Comparison of ENCODE assay signal across 8 cellular contexts in genomic region chr9:35813434-35814105, GRCh38. TPM values are rescaled to one million over a fixed set of nuclear protein-coding genes. Genes with fewer than 3 reads are reported as not detected.
DNase-seq lines count a peak whose midpoint lies in the region; ATAC-seq and TF ChIP-seq lines count a peak whose summit lies in the region.

No MANE protein-coding gene starts in this region.

- H3K4me1 ChIP-seq in Karpas-422 (ENCODE audit: low read length) (peaks cover 37% of the 10 kb centered on the region), mammary epithelial cell (ENCODE audit: insufficient read depth, low read length) (peaks cover 23% of the 10 kb centered on the region), mesodermal cell (ENCODE audit: control insufficient read depth, insufficient read depth, low read length, poor library complexity, severe bottlenecking) (peaks cover 18% of the 10 kb centered on the region)

- CTCF ChIA-PET in mammary epithelial cell (lab: Charles Lee; ENCODE audit: low non-redundant PET): interaction anchor here (1.0 kb wide), 1 partner anchor 15 kb away, joined by 3 read pairs; no protein-coding TSS in a partner anchor

- peak overlapping the region; percentile 90 for H3K9ac ChIP-seq in Karpas-422 (ENCODE audit: low read length)
- no peak overlapping the region for H3K9ac ChIP-seq in mammary epithelial cell (ENCODE audit: insufficient read depth, low read length)

- in situ Hi-C loops in mammary epithelial cell (cut with MboI; ENCODE audit: low sequenced_read_pairs in 2 of 2): no loop called here

- intact Hi-C loops in mammary epithelial cell (cut with micrococcal nuclease): loop anchor here (1.0 to 2.0 kb wide), 2 partner anchors 23 to 69 kb away; partner anchors contain the start of gene NPR2

- peak; percentile 42 to 53 for TF ChIP-seq CTCF in mammary epithelial cell (conservative IDR thresholded peaks at IDR 0.05 in 1 of 2, IDR thresholded peaks at IDR 0.05 in 1 of 2; ENCODE audit: extremely low read depth in 1 of 2, insufficient read depth in 1 of 2, low read depth in 1 of 2, low read length in 2 of 2)

- peak overlapping the region; percentile 90 for H3K4me2 ChIP-seq in Karpas-422 (ENCODE audit: low read depth, low read length, poor library complexity, severe bottlenecking)
- H3K4me2 ChIP-seq in mammary epithelial cell (ENCODE audit: insufficient read depth, low read depth, low read length): peak overlapping the region; percentile 78

- H3K9me3 ChIP-seq in Karpas-422 (ENCODE audit: low read length) (no peaks in the 10 kb centered on the region), mammary epithelial cell (replicated peaks; ENCODE audit: insufficient read depth, low read length) (no peaks in the 10 kb centered on the region), mesodermal cell (ENCODE audit: control insufficient read depth, low read length) (no peaks in the 10 kb centered on the region)

- DNase-seq in ELF-1 (ENCODE audit: low read depth, low spot score): peak; percentile 57
- DNase-seq in Karpas-422: no peak
- no peak for DNase-seq in mammary epithelial cell
- no peak for DNase-seq in NOMO-1 treated with DMSO at 0.1 percent for 48 hours (lab: John Stamatoyannopoulos, UW; ENCODE audit: unreplicated experiment)
- no peak for DNase-seq in UCSD-AML1 (lab: John Stamatoyannopoulos, UW; ENCODE audit: unreplicated experiment)

- H3K36me3 ChIP-seq in Karpas-422 (ENCODE audit: insufficient read depth, low read length) (peaks cover 5% of the 10 kb centered on the region; the same call in 1 of the 2 replicates), mammary epithelial cell (ENCODE audit: insufficient read depth, low read length) (no peaks in the 10 kb centered on the region), mesodermal cell (ENCODE audit: control insufficient read depth, insufficient read depth, low read length) (peaks cover 17% of the 10 kb centered on the region)

- H3K27ac ChIP-seq in Karpas-422 (ENCODE audit: low read length): peak overlapping the region; percentile 77
- no peak overlapping the region for H3K27ac ChIP-seq in mammary epithelial cell (ENCODE audit: insufficient read depth, low read depth, low read length)
- peak overlapping the region; percentile 91 for H3K27ac ChIP-seq in mesodermal cell (ENCODE audit: low read depth, low read length, severe bottlenecking)

- H2AFZ ChIP-seq in Karpas-422 (ENCODE audit: low read length): no peak overlapping the region
- no peak overlapping the region for H2AFZ ChIP-seq in mammary epithelial cell (ENCODE audit: low read depth, low read length)

- H3K9me2 ChIP-seq in Karpas-422 (replicated peaks; ENCODE audit: insufficient read depth, low read length): no peaks in the 10 kb centered on the region

- peaks cover 8% of the 10 kb centered on the region for H3K79me2 ChIP-seq in Karpas-422 (ENCODE audit: low read length)
- peaks cover 7% of the 10 kb centered on the region for H3K79me2 ChIP-seq in mammary epithelial cell (ENCODE audit: insufficient read depth, low read length)

- no peaks in the 10 kb centered on the region for H3K27me3 ChIP-seq in Karpas-422 (ENCODE audit: low read length)
- H3K27me3 ChIP-seq in mammary epithelial cell (ENCODE audit: insufficient read depth, low read length): no peaks in the 10 kb centered on the region

- dilution Hi-C loops in mammary epithelial cell (cut with HindIII; ENCODE audit: low sequenced_read_pairs): loop anchor here (5.0 kb wide), 1 partner anchor 51 kb away; no protein-coding TSS in a partner anchor

- 66% methylated on average over 8 of the region's 10 CpGs for WGBS in mammary epithelial cell (ENCODE audit: low coverage, missing lambda C conversion rate)
- WGBS in mesodermal cell (ENCODE audit: insufficient coverage in 2 of 2), 2 experiments: 83 to 93% methylated on average over 5 to 8 of the region's 10 CpGs

- H4K20me1 ChIP-seq in Karpas-422 (ENCODE audit: insufficient read depth, low read depth, low read length) (no peaks in the 10 kb centered on the region), mammary epithelial cell (ENCODE audit: insufficient read depth, low read length) (no peaks in the 10 kb centered on the region)

- H3K4me3 ChIP-seq in Karpas-422 (ENCODE audit: low read length) (peak overlapping the region; percentile 81), mammary epithelial cell (replicated peaks in 1 of 3; ENCODE audit: insufficient read depth in 1 of 3, low read depth in 2 of 3, low read length in 3 of 3) (no peak overlapping the region), mesodermal cell (ENCODE audit: extremely low read depth, insufficient read depth, low read length, poor library complexity, severe bottlenecking) (peak overlapping the region; percentile 95)

- no TSS peak for BruUV-seq in mammary epithelial cell (replicated peaks; lab: Mats Ljungman, UMichigan)

- ATAC-seq in GM21619 (IDR thresholded peaks at IDR 0.05; ENCODE audit: unreplicated experiment) (no peak), HG02642 (IDR thresholded peaks at IDR 0.05; ENCODE audit: poor library complexity, unreplicated experiment) (no peak)

RNA-seq across cellular contexts. Expression of gene HINT2, which starts 1.3 kb away (rescaled TPM):
- 84.0 and 146 TPM in 2 replicates for total RNA-seq in Karpas-422 (2014; rRNA removed; shearing (Covaris generic); ENCODE audit: low replicate concordance)
- 10 to 100 TPM; 11.7 to 31.9 TPM for total RNA-seq in mammary epithelial cell
- 27.9 TPM for polyA plus RNA-seq in mammary epithelial cell
- polyA minus RNA-seq in mammary epithelial cell: 38.3 TPM
- polyA plus RNA-seq in mesodermal cell (2013, experiment 1 of 2): 45.3 TPM
- polyA plus RNA-seq in mesodermal cell (2013, experiment 2 of 2): 39.3 TPM

RNA-seq across cellular contexts. Expression of gene SPAG8, which starts 1.5 kb away (rescaled TPM):
- total RNA-seq in Karpas-422 (2014; rRNA removed; shearing (Covaris generic); ENCODE audit: low replicate concordance): 0.07 and 0.90 TPM in 2 replicates
- total RNA-seq in mammary epithelial cell: under 1 TPM; 0.82 to 0.83 TPM
- polyA plus RNA-seq in mammary epithelial cell: 0.23 TPM
- not detected for polyA minus RNA-seq in mammary epithelial cell
- 0.77 TPM for polyA plus RNA-seq in mesodermal cell (2013, experiment 1 of 2)
- polyA plus RNA-seq in mesodermal cell (2013, experiment 2 of 2): 0.96 TPM

RNA-seq across cellular contexts. Expression of gene FAM221B, which starts 15.0 kb away (rescaled TPM):
- total RNA-seq in Karpas-422 (2014; rRNA removed; shearing (Covaris generic); ENCODE audit: low replicate concordance): not detected in 2 replicates
- total RNA-seq in mammary epithelial cell: not detected
- not detected for polyA plus RNA-seq in mammary epithelial cell
- polyA minus RNA-seq in mammary epithelial cell: not detected
- polyA plus RNA-seq in mesodermal cell (2013, experiment 1 of 2): 0.55 TPM
- polyA plus RNA-seq in mesodermal cell (2013, experiment 2 of 2): 0.46 TPM

RNA-seq across cellular contexts. Expression of gene TMEM8B, which starts 15.5 kb away (rescaled TPM):
- total RNA-seq in Karpas-422 (2014; rRNA removed; shearing (Covaris generic); ENCODE audit: low replicate concordance): 2.9 and 3.0 TPM in 2 replicates
- total RNA-seq in mammary epithelial cell: 1 to 10 TPM; 3.8 to 7.5 TPM
- 1.9 TPM for polyA plus RNA-seq in mammary epithelial cell
- polyA minus RNA-seq in mammary epithelial cell: 3.1 TPM
- polyA plus RNA-seq in mesodermal cell (2013, experiment 1 of 2): 18.4 TPM
- 14.2 TPM for polyA plus RNA-seq in mesodermal cell (2013, experiment 2 of 2)

RNA-seq across cellular contexts. Expression of gene NPR2, which starts 22.2 kb away (rescaled TPM):
- total RNA-seq in Karpas-422 (2014; rRNA removed; shearing (Covaris generic); ENCODE audit: low replicate concordance): 8.5 and 18.0 TPM in 2 replicates
- total RNA-seq in mammary epithelial cell: 10 to 100 TPM in 1 of 2 donors, 1 to 10 TPM in 1; 1.3 to 13.3 TPM
- 3.8 TPM for polyA plus RNA-seq in mammary epithelial cell
- polyA minus RNA-seq in mammary epithelial cell: 29.5 TPM
- polyA plus RNA-seq in mesodermal cell (2013, experiment 1 of 2): 44.1 TPM
- polyA plus RNA-seq in mesodermal cell (2013, experiment 2 of 2): 35.2 TPM

Comparison
In these comparisons a context has a peak if more than half of its experiments do, and no peak if none do; other contexts are left out.
1. H3K4me3 ChIP-seq: peak in Karpas-422 (single experiment) and mesodermal cell (single experiment); none in mammary epithelial cell (0 of 3).